In genomic region chr2:127563458-127564428, GRCh38 we compare ENCODE assay signal across 1 cellular context.
TF ChIP-seq lines count a peak whose summit lies in the region.

No MANE protein-coding gene starts in this region.

TF ChIP-seq in GM23338, 12 proteins besides CTCF, POLR2A, EP300 and RAD21:
- TF ChIP-seq ZNF462 (CRISPR knock-in tag; IDR thresholded peaks at IDR 0.05) (no peak), POLR2AphosphoS5 (IDR thresholded peaks at IDR 0.05; ENCODE audit: low read depth) (no peak), CREB1 (CRISPR knock-in tag; IDR thresholded peaks at IDR 0.05; ENCODE audit: low read depth) (no peak), STAT1 (IDR thresholded peaks at IDR 0.05; ENCODE audit: unreplicated experiment) (no peak), JUNB (IDR thresholded peaks at IDR 0.05; ENCODE audit: unreplicated experiment) (no peak), ZNF114 (CRISPR knock-in tag; IDR thresholded peaks at IDR 0.05) (no peak), EZH2 (IDR thresholded peaks at IDR 0.05; ENCODE audit: low read depth, unreplicated experiment) (no peak), ZNF331 (CRISPR knock-in tag; IDR thresholded peaks at IDR 0.05; ENCODE audit: low read depth) (no peak), NANOG (IDR thresholded peaks at IDR 0.05; ENCODE audit: borderline replicate concordance) (no peak), ETS1 (IDR thresholded peaks at IDR 0.05) (no peak), EZH2phosphoT487 (IDR thresholded peaks at IDR 0.05; ENCODE audit: unreplicated experiment) (no peak)
- TF ChIP-seq, protein P1, sequence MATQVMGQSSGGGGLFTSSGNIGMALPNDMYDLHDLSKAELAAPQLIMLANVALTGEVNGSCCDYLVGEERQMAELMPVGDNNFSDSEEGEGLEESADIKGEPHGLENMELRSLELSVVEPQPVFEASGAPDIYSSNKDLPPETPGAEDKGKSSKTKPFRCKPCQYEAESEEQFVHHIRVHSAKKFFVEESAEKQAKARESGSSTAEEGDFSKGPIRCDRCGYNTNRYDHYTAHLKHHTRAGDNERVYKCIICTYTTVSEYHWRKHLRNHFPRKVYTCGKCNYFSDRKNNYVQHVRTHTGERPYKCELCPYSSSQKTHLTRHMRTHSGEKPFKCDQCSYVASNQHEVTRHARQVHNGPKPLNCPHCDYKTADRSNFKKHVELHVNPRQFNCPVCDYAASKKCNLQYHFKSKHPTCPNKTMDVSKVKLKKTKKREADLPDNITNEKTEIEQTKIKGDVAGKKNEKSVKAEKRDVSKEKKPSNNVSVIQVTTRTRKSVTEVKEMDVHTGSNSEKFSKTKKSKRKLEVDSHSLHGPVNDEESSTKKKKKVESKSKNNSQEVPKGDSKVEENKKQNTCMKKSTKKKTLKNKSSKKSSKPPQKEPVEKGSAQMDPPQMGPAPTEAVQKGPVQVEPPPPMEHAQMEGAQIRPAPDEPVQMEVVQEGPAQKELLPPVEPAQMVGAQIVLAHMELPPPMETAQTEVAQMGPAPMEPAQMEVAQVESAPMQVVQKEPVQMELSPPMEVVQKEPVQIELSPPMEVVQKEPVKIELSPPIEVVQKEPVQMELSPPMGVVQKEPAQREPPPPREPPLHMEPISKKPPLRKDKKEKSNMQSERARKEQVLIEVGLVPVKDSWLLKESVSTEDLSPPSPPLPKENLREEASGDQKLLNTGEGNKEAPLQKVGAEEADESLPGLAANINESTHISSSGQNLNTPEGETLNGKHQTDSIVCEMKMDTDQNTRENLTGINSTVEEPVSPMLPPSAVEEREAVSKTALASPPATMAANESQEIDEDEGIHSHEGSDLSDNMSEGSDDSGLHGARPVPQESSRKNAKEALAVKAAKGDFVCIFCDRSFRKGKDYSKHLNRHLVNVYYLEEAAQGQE (IDR thresholded peaks at IDR 0.05; ENCODE audit: unreplicated experiment): no peak
TF ChIP-seq in GM23338: peak in this region for 0.
